ENCODE assay signal across 11 cellular contexts in genomic region chr2:175403599-175404221, GRCh38.
"Had no signal": no experiment of that assay in that cellular context is flagged by ENCODE, and none has a peak within 500 bp of the region (broad histone marks: within the 10 kb centered on the region; RNA-seq: fewer than 3 reads in every experiment).

No MANE protein-coding gene starts in this region.

- H3K4me1 ChIP-seq: HAP-1 had no signal

- ATAC-seq: GM23338, HCT116 had no signal

- H3K27ac ChIP-seq: GM23248 had no signal

- H3K4me2 ChIP-seq: GM23338 had no signal

- FAIRE-seq: H1, H54 had no signal

- H2AFZ ChIP-seq: GM23248, GM23338 had no signal

- H3K9me3 ChIP-seq: HAP-1 had no signal

- H3K36me3 ChIP-seq: HAP-1 had no signal

- DNase-seq: GM23248, GOT3, H7, H9, HCEC 1CT, HFFc6 had no signal

- H3K4me3 ChIP-seq: GM23248, GM23338, HAP-1 had no signal

- H3K9ac ChIP-seq: GM23248 had no signal
